In the genomic region with DNA sequence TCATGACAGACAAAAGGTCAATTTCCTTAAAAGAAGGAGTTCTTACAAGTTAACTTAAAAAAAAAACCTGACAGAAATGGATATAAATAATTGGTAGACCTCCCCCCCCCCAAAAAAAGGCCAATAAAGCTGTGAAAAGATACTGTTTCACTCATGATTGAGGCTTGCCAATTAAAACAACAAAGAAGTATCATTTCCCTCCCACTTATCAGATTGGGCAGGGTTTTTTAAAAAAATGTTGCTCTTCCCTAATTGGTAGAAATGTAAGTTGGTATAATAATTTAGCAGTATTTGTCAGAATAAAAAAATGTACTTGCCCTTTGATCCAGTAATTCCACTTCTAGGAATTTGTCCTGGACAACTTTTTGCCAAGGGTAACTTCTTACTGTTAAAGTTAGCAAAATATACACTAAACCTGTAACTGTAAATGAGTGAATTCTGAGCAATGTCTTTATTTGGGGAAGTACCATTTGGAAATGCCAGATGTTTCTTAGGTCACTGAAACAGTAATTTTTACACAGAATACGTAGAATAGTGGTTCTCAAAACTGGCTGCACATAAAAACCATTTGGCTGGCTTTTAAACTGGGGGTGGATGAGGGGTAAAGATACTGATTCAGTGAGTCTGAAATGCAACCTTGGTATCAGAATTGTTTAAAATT, we compare ENCODE assay signal across 20 cellular contexts. TPM values are rescaled to one million over a fixed set of nuclear protein-coding genes. Genes with fewer than 3 reads are reported as not detected.
DNase-seq lines count a peak whose midpoint lies in the region; ATAC-seq, FAIRE-seq and TF ChIP-seq lines count a peak whose summit lies in the region.
"Had no signal": no experiment of that assay in that cellular context is flagged by ENCODE, and none has a peak within 500 bp of the region (broad histone marks: within the 10 kb centered on the region; RNA-seq: fewer than 3 reads in every experiment).

No MANE protein-coding gene starts in this region.

- H3K79me2 ChIP-seq in astrocyte (ENCODE audit: insufficient read depth, low read length) (peaks cover 93% of the 10 kb centered on the region), MM.1S (ENCODE audit: low read length) (peaks cover 5% of the 10 kb centered on the region; the same call in 1 of the 2 replicates)

- H3K27me3 Mint-ChIP-seq in activated naive CD4-positive, alpha-beta T cell treated with anti-CD3 and anti-CD28 coated beads for 36 hours (ENCODE audit: low read depth) = no peaks in the 10 kb centered on the region
- no peaks in the 10 kb centered on the region for H3K27me3 Mint-ChIP-seq in activated naive CD4-positive, alpha-beta T cell treated with anti-CD3 and anti-CD28 coated beads, Interleukin-2, amount 10 ng/mL, durations not matched to agents 7 days and 5 days
- H3K27me3 Mint-ChIP-seq in astrocyte (ENCODE audit: low read depth, unreplicated experiment) = no peaks in the 10 kb centered on the region
- no peaks in the 10 kb centered on the region for H3K27me3 Mint-ChIP-seq in stimulated activated naive B cell treated with anti-CD40 and anti-IgM and Interleukin-4, amounts not matched to agents 10 μg/mL and 1 μg/mL and 100 μg/mL, for 72 hours
- no peaks in the 10 kb centered on the region for H3K27me3 Mint-ChIP-seq in activated CD4-positive, alpha-beta T cell treated with anti-CD3 and anti-CD28 coated beads, Interleukin-2, amount 10 ng/mL, durations not matched to agents 24 days and 14 days
- H3K27me3 Mint-ChIP-seq: activated CD8-positive, alpha-beta memory T cell treated with anti-CD3 and anti-CD28 coated beads, Interleukin-2, amount 10 ng/mL, durations not matched to agents 7 days and 5 days; progenitor cell of endocrine pancreas had no signal

- peak overlapping the region; percentile 11 for H3K4me3 Mint-ChIP-seq in activated naive CD4-positive, alpha-beta T cell treated with anti-CD3 and anti-CD28 coated beads for 36 hours
- H3K4me3 Mint-ChIP-seq in activated naive CD4-positive, alpha-beta T cell treated with anti-CD3 and anti-CD28 coated beads, Interleukin-2, amount 10 ng/mL, durations not matched to agents 7 days and 5 days = no peak overlapping the region
- H3K4me3 Mint-ChIP-seq in astrocyte (ENCODE audit: unreplicated experiment) = no peak overlapping the region
- H3K4me3 Mint-ChIP-seq in stimulated activated naive B cell treated with anti-CD40 and anti-IgM and Interleukin-4, amounts not matched to agents 10 μg/mL and 1 μg/mL and 100 μg/mL, for 72 hours = peak overlapping the region; percentile 54 to 68
- no peak overlapping the region for H3K4me3 Mint-ChIP-seq in activated CD4-positive, alpha-beta T cell treated with anti-CD3 and anti-CD28 coated beads, Interleukin-2, amount 10 ng/mL, durations not matched to agents 24 days and 14 days
- H3K4me3 Mint-ChIP-seq: activated CD8-positive, alpha-beta memory T cell treated with anti-CD3 and anti-CD28 coated beads, Interleukin-2, amount 10 ng/mL, durations not matched to agents 7 days and 5 days had no signal

- no peaks in the 10 kb centered on the region for H3K9me2 ChIP-seq in MM.1S (replicated peaks; ENCODE audit: insufficient read depth, low read length)

- H2AFZ ChIP-seq in astrocyte (ENCODE audit: low read depth, low read length) (no peak overlapping the region), MM.1S (ENCODE audit: low read length) (no peak overlapping the region)

- no peak overlapping the region for H3K4me3 ChIP-seq in HL-60 (replicated peaks; ENCODE audit: insufficient read depth, low read length)
- no peak overlapping the region for H3K4me3 ChIP-seq in astrocyte (ENCODE audit: insufficient read depth, low read depth, low read length)
- H3K4me3 ChIP-seq in MM.1S (ENCODE audit: low read length) = no peak overlapping the region
- H3K4me3 ChIP-seq: breast epithelium, left lung, vagina had no signal

- H3F3A ChIP-seq in MM.1S (ENCODE audit: insufficient read depth, low read length) = no peaks in the 10 kb centered on the region

- peaks cover 64% of the 10 kb centered on the region for H3K4me1 Mint-ChIP-seq in activated naive CD4-positive, alpha-beta T cell treated with anti-CD3 and anti-CD28 coated beads for 36 hours (ENCODE audit: low read depth)
- H3K4me1 Mint-ChIP-seq in activated naive CD4-positive, alpha-beta T cell treated with anti-CD3 and anti-CD28 coated beads, Interleukin-2, amount 10 ng/mL, durations not matched to agents 7 days and 5 days = peaks cover 2% of the 10 kb centered on the region
- H3K4me1 Mint-ChIP-seq in astrocyte (ENCODE audit: low read depth, unreplicated experiment) = peaks cover 33% of the 10 kb centered on the region
- peaks cover 42 to 77% of the 10 kb centered on the region in 2 donors for H3K4me1 Mint-ChIP-seq in stimulated activated naive B cell treated with anti-CD40 and anti-IgM and Interleukin-4, amounts not matched to agents 10 μg/mL and 1 μg/mL and 100 μg/mL, for 72 hours
- peaks cover 18% of the 10 kb centered on the region for H3K4me1 Mint-ChIP-seq in activated CD4-positive, alpha-beta T cell treated with anti-CD3 and anti-CD28 coated beads, Interleukin-2, amount 10 ng/mL, durations not matched to agents 24 days and 14 days

- H4K20me1 ChIP-seq in astrocyte (ENCODE audit: insufficient read depth, low read length) (peaks cover 77% of the 10 kb centered on the region), MM.1S (ENCODE audit: insufficient read depth, low read length) (no peaks in the 10 kb centered on the region)

- FAIRE-seq in astrocyte (lab: Jason Lieb, UNC) = no peak
- FAIRE-seq: G401.6 had no signal

- H3K27me3 ChIP-seq in HL-60 (ENCODE audit: insufficient read depth, poor library complexity, severe bottlenecking) = no peaks in the 10 kb centered on the region
- no peaks in the 10 kb centered on the region for H3K27me3 ChIP-seq in astrocyte (ENCODE audit: insufficient read depth, low read length)
- H3K27me3 ChIP-seq in MM.1S (replicated peaks; ENCODE audit: insufficient read depth, low read length) = no peaks in the 10 kb centered on the region
- H3K27me3 ChIP-seq: breast epithelium, left lung, vagina had no signal

- H3K4me1 ChIP-seq in astrocyte (ENCODE audit: insufficient read depth, low read length) = peaks cover 4% of the 10 kb centered on the region
- H3K4me1 ChIP-seq in MM.1S (ENCODE audit: low read length) = no peaks in the 10 kb centered on the region
- H3K4me1 ChIP-seq: breast epithelium had no signal

- H3K27ac ChIP-seq in HL-60 (replicated peaks) (peak overlapping the region; percentile 1; the same call in 1 of the 2 replicates), astrocyte (ENCODE audit: low read depth, low read length) (no peak overlapping the region), MM.1S (ENCODE audit: low read length) (no peak overlapping the region)
- H3K27ac ChIP-seq: breast epithelium, vagina had no signal

- peaks cover 5% of the 10 kb centered on the region for H3K9me3 Mint-ChIP-seq in activated naive CD4-positive, alpha-beta T cell treated with anti-CD3 and anti-CD28 coated beads for 36 hours
- H3K9me3 Mint-ChIP-seq in activated naive CD4-positive, alpha-beta T cell treated with anti-CD3 and anti-CD28 coated beads, Interleukin-2, amount 10 ng/mL, durations not matched to agents 7 days and 5 days = peaks cover 2% of the 10 kb centered on the region
- H3K9me3 Mint-ChIP-seq in astrocyte (ENCODE audit: unreplicated experiment) = peaks cover 6% of the 10 kb centered on the region
- H3K9me3 Mint-ChIP-seq in stimulated activated naive B cell treated with anti-CD40 and anti-IgM and Interleukin-4, amounts not matched to agents 10 μg/mL and 1 μg/mL and 100 μg/mL, for 72 hours = peaks cover 4% of the 10 kb centered on the region in 2 donors
- H3K9me3 Mint-ChIP-seq in activated CD4-positive, alpha-beta T cell treated with anti-CD3 and anti-CD28 coated beads, Interleukin-2, amount 10 ng/mL, durations not matched to agents 24 days and 14 days = peaks cover 7% of the 10 kb centered on the region

- H3K27ac Mint-ChIP-seq in activated naive CD4-positive, alpha-beta T cell treated with anti-CD3 and anti-CD28 coated beads for 36 hours = peak overlapping the region; percentile 51
- no peak overlapping the region for H3K27ac Mint-ChIP-seq in activated naive CD4-positive, alpha-beta T cell treated with anti-CD3 and anti-CD28 coated beads, Interleukin-2, amount 10 ng/mL, durations not matched to agents 7 days and 5 days
- no peak overlapping the region for H3K27ac Mint-ChIP-seq in astrocyte (ENCODE audit: unreplicated experiment)
- H3K27ac Mint-ChIP-seq in stimulated activated naive B cell treated with anti-CD40 and anti-IgM and Interleukin-4, amounts not matched to agents 10 μg/mL and 1 μg/mL and 100 μg/mL, for 72 hours = peak overlapping the region; percentile 88
- H3K27ac Mint-ChIP-seq in activated CD4-positive, alpha-beta T cell treated with anti-CD3 and anti-CD28 coated beads, Interleukin-2, amount 10 ng/mL, durations not matched to agents 24 days and 14 days = no peak overlapping the region
- H3K27ac Mint-ChIP-seq: activated CD8-positive, alpha-beta memory T cell treated with anti-CD3 and anti-CD28 coated beads, Interleukin-2, amount 10 ng/mL, durations not matched to agents 7 days and 5 days had no signal

- H3K36me3 ChIP-seq in astrocyte (ENCODE audit: insufficient read depth, low read length) (no peaks in the 10 kb centered on the region), MM.1S (replicated peaks; ENCODE audit: insufficient read depth, low read length) (no peaks in the 10 kb centered on the region)
- H3K36me3 ChIP-seq: breast epithelium, left lung, vagina had no signal

- peak; percentile 85 to 88 for ATAC-seq in stimulated activated naive B cell treated with anti-CD40 and anti-IgM and Interleukin-4, amounts not matched to agents 10 μg/mL and 1 μg/mL and 100 μg/mL, for 72 hours (replicated peaks)
- no peak for ATAC-seq in SK-N-SH treated with all-trans-retinoic acid at 6 μM for 48 hours
- ATAC-seq: activated CD8-positive, alpha-beta memory T cell treated with anti-CD3 and anti-CD28 coated beads, Interleukin-2, amount 10 ng/mL, durations not matched to agents 7 days and 5 days; left lung had no signal

- DNase-seq in activated naive CD4-positive, alpha-beta T cell treated with anti-CD3 and anti-CD28 coated beads for 36 hours = no peak
- DNase-seq in activated naive CD4-positive, alpha-beta T cell treated with anti-CD3 and anti-CD28 coated beads, Interleukin-2, amount 10 ng/mL, durations not matched to agents 7 days and 5 days = no peak
- DNase-seq in HL-60 (ENCODE audit: low read depth in 1 of 2, low spot score in 1 of 2) (peak in 1 of 2 experiments; percentile 19), astrocyte (ENCODE audit: low read depth) (peak; percentile 32), MM.1S (no peak)
- no peak for DNase-seq in stimulated activated naive B cell treated with anti-CD40 and anti-IgM and Interleukin-4, amounts not matched to agents 10 μg/mL and 1 μg/mL and 100 μg/mL, for 72 hours
- DNase-seq in activated CD4-positive, alpha-beta T cell treated with anti-CD3 and anti-CD28 coated beads, Interleukin-2, amount 10 ng/mL, durations not matched to agents 24 days and 14 days = no peak
- DNase-seq: ACHN; activated CD8-positive, alpha-beta memory T cell treated with anti-CD3 and anti-CD28 coated beads, Interleukin-2, amount 10 ng/mL, durations not matched to agents 7 days and 5 days; activated naive CD4-positive, alpha-beta T cell; Calu3; effector CD8-positive, alpha-beta T cell; left lung; NCI-H1930; NCI-H526 treated with DMSO at 0.1 percent for 48 hours had no signal

- no peak overlapping the region for H3K9ac ChIP-seq in astrocyte (ENCODE audit: low read length)
- no peak overlapping the region for H3K9ac ChIP-seq in MM.1S (ENCODE audit: low read length)

- no peaks in the 10 kb centered on the region for H3K9me3 ChIP-seq in astrocyte (ENCODE audit: insufficient read depth, low read depth, low read length)
- no peaks in the 10 kb centered on the region for H3K9me3 ChIP-seq in MM.1S (replicated peaks; ENCODE audit: insufficient read depth, low read length)
- H3K9me3 ChIP-seq: breast epithelium, vagina had no signal

- H3K4me2 ChIP-seq in astrocyte (ENCODE audit: low read length) (no peak overlapping the region), MM.1S (ENCODE audit: low read depth, low read length) (no peak overlapping the region)

- TF ChIP-seq CTCF in HL-60 (IDR thresholded peaks at IDR 0.05; ENCODE audit: insufficient read depth, low read length) = no peak
- no peak for TF ChIP-seq CTCF in astrocyte (IDR thresholded peaks at IDR 0.05; ENCODE audit: insufficient read depth, low read depth, low read length)
- no peak for TF ChIP-seq CTCF in MM.1S (IDR thresholded peaks at IDR 0.05; ENCODE audit: low read length)

- peaks cover 19% of the 10 kb centered on the region for H3K36me3 Mint-ChIP-seq in activated naive CD4-positive, alpha-beta T cell treated with anti-CD3 and anti-CD28 coated beads for 36 hours (ENCODE audit: low read depth)
- H3K36me3 Mint-ChIP-seq in activated naive CD4-positive, alpha-beta T cell treated with anti-CD3 and anti-CD28 coated beads, Interleukin-2, amount 10 ng/mL, durations not matched to agents 7 days and 5 days = peaks cover 18% of the 10 kb centered on the region
- peaks cover 12% of the 10 kb centered on the region for H3K36me3 Mint-ChIP-seq in astrocyte (ENCODE audit: low read depth, unreplicated experiment)
- H3K36me3 Mint-ChIP-seq in stimulated activated naive B cell treated with anti-CD40 and anti-IgM and Interleukin-4, amounts not matched to agents 10 μg/mL and 1 μg/mL and 100 μg/mL, for 72 hours = peaks cover 18 to 28% of the 10 kb centered on the region in 2 donors
- H3K36me3 Mint-ChIP-seq in activated CD4-positive, alpha-beta T cell treated with anti-CD3 and anti-CD28 coated beads, Interleukin-2, amount 10 ng/mL, durations not matched to agents 24 days and 14 days (ENCODE audit: low read depth) = peaks cover 9% of the 10 kb centered on the region

- intact Hi-C loops in activated naive CD4-positive, alpha-beta T cell treated with anti-CD3 and anti-CD28 coated beads for 36 hours (cut with micrococcal nuclease) = no loop called here
- intact Hi-C loops in activated CD4-positive, alpha-beta T cell treated with anti-CD3 and anti-CD28 coated beads, Interleukin-2, amount 10 ng/mL, durations not matched to agents 24 days and 14 days (cut with micrococcal nuclease) = no loop called here

- CTCF ChIA-PET in activated naive CD4-positive, alpha-beta T cell treated with anti-CD3 and anti-CD28 coated beads for 36 hours (lab: Charles Lee) = interaction anchor here (0.6 to 1.0 kb wide), 3 partner anchors 10 to 257 kb away, joined by 3 to 4 read pairs (median 3); no protein-coding TSS in a partner anchor
- CTCF ChIA-PET in activated naive CD4-positive, alpha-beta T cell treated with anti-CD3 and anti-CD28 coated beads, Interleukin-2, amount 10 ng/mL, durations not matched to agents 7 days and 5 days (lab: Charles Lee) = interaction anchor here (1.0 kb wide), 1 partner anchor 618 kb away, joined by 3 read pairs; no protein-coding TSS in a partner anchor

RNA-seq across cellular contexts. Expression of a gene that starts 17.5 kb away (rescaled TPM):
- total RNA-seq in activated naive CD4-positive, alpha-beta T cell treated with anti-CD3 and anti-CD28 coated beads for 36 hours = 10 to 100 TPM; 19.2 to 23.4 TPM
- total RNA-seq in astrocyte = 32.3 and 34.2 TPM in 2 replicates
- total RNA-seq in activated CD4-positive, alpha-beta T cell treated with anti-CD3 and anti-CD28 coated beads, Interleukin-2, amount 10 ng/mL, durations not matched to agents 24 days and 14 days = 17.8 and 21.1 TPM in 2 replicates

Comparison
In these comparisons a context has a peak if more than half of its experiments do, and no peak if none do; other contexts are left out.
1. H3K27ac Mint-ChIP-seq: peak in activated naive CD4-positive, alpha-beta T cell treated with anti-CD3 and anti-CD28 coated beads for 36 hours (single experiment) and stimulated activated naive B cell treated with anti-CD40 and anti-IgM and Interleukin-4, amounts not matched to agents 10 μg/mL and 1 μg/mL and 100 μg/mL, for 72 hours (single experiment); none in activated naive CD4-positive, alpha-beta T cell treated with anti-CD3 and anti-CD28 coated beads, Interleukin-2, amount 10 ng/mL, durations not matched to agents 7 days and 5 days (single experiment), astrocyte (single experiment) and activated CD4-positive, alpha-beta T cell treated with anti-CD3 and anti-CD28 coated beads, Interleukin-2, amount 10 ng/mL, durations not matched to agents 24 days and 14 days (single experiment).
2. H3K4me3 Mint-ChIP-seq: peak in activated naive CD4-positive, alpha-beta T cell treated with anti-CD3 and anti-CD28 coated beads for 36 hours (single experiment) and stimulated activated naive B cell treated with anti-CD40 and anti-IgM and Interleukin-4, amounts not matched to agents 10 μg/mL and 1 μg/mL and 100 μg/mL, for 72 hours (2 of 2); none in activated naive CD4-positive, alpha-beta T cell treated with anti-CD3 and anti-CD28 coated beads, Interleukin-2, amount 10 ng/mL, durations not matched to agents 7 days and 5 days (single experiment), astrocyte (single experiment) and activated CD4-positive, alpha-beta T cell treated with anti-CD3 and anti-CD28 coated beads, Interleukin-2, amount 10 ng/mL, durations not matched to agents 24 days and 14 days (single experiment).